3 cellular contexts compared by ENCODE assay signal in the genomic region with DNA sequence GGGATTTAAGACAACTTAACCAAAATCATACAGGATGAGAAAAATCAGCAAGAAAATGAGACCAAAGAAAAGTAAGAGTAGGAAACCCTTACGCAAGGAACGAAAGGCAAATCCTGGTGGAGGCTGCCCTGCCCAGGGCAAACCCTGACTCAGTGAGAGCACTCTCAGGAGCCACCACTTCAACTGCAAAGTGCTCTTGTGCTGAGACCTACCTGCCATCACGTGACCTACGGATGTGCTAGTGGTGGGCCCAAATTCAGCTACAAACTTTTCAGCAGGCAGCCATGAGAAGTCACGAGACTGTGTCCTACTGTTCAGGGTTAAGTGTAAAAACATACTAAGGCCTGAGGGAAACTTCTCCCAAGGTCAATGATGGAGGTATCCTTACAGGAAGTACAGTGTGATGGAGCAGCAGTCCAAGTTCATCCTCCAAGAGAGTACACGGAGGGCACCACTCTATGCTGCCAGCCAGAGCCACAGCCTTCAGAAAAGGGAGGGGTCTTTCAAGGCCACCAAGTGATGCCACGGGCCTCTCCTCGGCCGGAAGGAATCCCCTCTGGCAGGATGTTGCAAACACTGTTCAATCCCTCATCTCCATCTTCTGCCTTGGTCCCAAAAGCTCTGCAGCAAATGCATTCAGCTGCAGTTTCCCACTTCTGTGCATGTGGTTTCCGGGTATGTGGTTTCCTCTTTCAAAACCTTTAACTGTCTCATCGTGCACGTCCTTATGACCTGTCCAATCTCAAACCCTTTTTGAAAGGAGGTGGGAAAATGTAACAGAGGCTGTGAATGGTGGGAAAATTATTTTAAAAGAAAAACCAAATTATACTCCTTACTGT.
A peak's percentile ranks its signal among the peaks of the same experiment; 100 is the strongest.
TF ChIP-seq lines count a peak whose summit lies in the region.

No MANE protein-coding gene starts in this region.

TF ChIP-seq in WTC11, 78 proteins besides CTCF, POLR2A, EP300 and RAD21:
- no peak for TF ChIP-seq OVOL2 (CRISPR knock-in tag; IDR thresholded peaks at IDR 0.05; ENCODE audit: borderline replicate concordance)
- no peak for TF ChIP-seq RELA (CRISPR knock-in tag; IDR thresholded peaks at IDR 0.05; ENCODE audit: borderline replicate concordance)
- TF ChIP-seq NFATC4 (CRISPR knock-in tag; IDR thresholded peaks at IDR 0.05): no peak
- TF ChIP-seq RORB (CRISPR knock-in tag; IDR thresholded peaks at IDR 0.05): no peak
- TF ChIP-seq, protein P1, sequence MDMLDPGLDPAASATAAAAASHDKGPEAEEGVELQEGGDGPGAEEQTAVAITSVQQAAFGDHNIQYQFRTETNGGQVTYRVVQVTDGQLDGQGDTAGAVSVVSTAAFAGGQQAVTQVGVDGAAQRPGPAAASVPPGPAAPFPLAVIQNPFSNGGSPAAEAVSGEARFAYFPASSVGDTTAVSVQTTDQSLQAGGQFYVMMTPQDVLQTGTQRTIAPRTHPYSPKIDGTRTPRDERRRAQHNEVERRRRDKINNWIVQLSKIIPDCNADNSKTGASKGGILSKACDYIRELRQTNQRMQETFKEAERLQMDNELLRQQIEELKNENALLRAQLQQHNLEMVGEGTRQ (CRISPR knock-in tag; IDR thresholded peaks at IDR 0.05): peak; percentile 31; the same call in 1 of the 2 replicates
- TF ChIP-seq, protein P2, sequence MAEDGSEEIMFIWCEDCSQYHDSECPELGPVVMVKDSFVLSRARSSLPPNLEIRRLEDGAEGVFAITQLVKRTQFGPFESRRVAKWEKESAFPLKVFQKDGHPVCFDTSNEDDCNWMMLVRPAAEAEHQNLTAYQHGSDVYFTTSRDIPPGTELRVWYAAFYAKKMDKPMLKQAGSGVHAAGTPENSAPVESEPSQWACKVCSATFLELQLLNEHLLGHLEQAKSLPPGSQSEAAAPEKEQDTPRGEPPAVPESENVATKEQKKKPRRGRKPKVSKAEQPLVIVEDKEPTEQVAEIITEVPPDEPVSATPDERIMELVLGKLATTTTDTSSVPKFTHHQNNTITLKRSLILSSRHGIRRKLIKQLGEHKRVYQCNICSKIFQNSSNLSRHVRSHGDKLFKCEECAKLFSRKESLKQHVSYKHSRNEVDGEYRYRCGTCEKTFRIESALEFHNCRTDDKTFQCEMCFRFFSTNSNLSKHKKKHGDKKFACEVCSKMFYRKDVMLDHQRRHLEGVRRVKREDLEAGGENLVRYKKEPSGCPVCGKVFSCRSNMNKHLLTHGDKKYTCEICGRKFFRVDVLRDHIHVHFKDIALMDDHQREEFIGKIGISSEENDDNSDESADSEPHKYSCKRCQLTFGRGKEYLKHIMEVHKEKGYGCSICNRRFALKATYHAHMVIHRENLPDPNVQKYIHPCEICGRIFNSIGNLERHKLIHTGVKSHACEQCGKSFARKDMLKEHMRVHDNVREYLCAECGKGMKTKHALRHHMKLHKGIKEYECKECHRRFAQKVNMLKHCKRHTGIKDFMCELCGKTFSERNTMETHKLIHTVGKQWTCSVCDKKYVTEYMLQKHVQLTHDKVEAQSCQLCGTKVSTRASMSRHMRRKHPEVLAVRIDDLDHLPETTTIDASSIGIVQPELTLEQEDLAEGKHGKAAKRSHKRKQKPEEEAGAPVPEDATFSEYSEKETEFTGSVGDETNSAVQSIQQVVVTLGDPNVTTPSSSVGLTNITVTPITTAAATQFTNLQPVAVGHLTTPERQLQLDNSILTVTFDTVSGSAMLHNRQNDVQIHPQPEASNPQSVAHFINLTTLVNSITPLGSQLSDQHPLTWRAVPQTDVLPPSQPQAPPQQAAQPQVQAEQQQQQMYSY (CRISPR knock-in tag; IDR thresholded peaks at IDR 0.05): no peak
TF ChIP-seq in WTC11: peak in this region for 1.

TF ChIP-seq in endothelial cell of umbilical vein, 7 proteins besides CTCF, POLR2A, EP300 and RAD21:
- TF ChIP-seq JUN (IDR thresholded peaks at IDR 0.05; ENCODE audit: borderline replicate concordance, insufficient read depth, insufficient read length, low read depth): no peak
- TF ChIP-seq FOS (IDR thresholded peaks at IDR 0.05; ENCODE audit: borderline replicate concordance, insufficient read depth, low read length): no peak
- no peak for TF ChIP-seq POLR2AphosphoS5 (IDR thresholded peaks at IDR 0.05; ENCODE audit: insufficient read depth, low read depth, low read length)
- no peak for TF ChIP-seq EZH2 (IDR thresholded peaks at IDR 0.05; ENCODE audit: borderline replicate concordance, low read depth, low read length, severe bottlenecking)
- TF ChIP-seq, protein P3, sequence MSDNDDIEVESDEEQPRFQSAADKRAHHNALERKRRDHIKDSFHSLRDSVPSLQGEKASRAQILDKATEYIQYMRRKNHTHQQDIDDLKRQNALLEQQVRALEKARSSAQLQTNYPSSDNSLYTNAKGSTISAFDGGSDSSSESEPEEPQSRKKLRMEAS (IDR thresholded peaks at IDR 0.05; ENCODE audit: insufficient read depth, insufficient read length): no peak

TF ChIP-seq in GM23338, 12 proteins besides CTCF, POLR2A, EP300 and RAD21:
- TF ChIP-seq EZH2 (IDR thresholded peaks at IDR 0.05; ENCODE audit: low read depth, unreplicated experiment) (no peak), NANOG (IDR thresholded peaks at IDR 0.05; ENCODE audit: borderline replicate concordance) (no peak), EZH2phosphoT487 (IDR thresholded peaks at IDR 0.05; ENCODE audit: unreplicated experiment) (no peak), ZNF114 (CRISPR knock-in tag; IDR thresholded peaks at IDR 0.05) (no peak)
